Comparison of ENCODE assay signal across 15 cellular contexts in genomic region chr3:10648181-10648580, GRCh38.
DNase-seq lines count a peak whose midpoint lies in the region; ATAC-seq and TF ChIP-seq lines count a peak whose summit lies in the region.
"Had no signal": no experiment of that assay in that cellular context is flagged by ENCODE, and none has a peak within 500 bp of the region (broad histone marks: within the 10 kb centered on the region; RNA-seq: fewer than 3 reads in every experiment).

No MANE protein-coding gene starts in this region.

- no peaks in the 10 kb centered on the region for H3K9me3 Mint-ChIP-seq in type B pancreatic cell
- H3K9me3 Mint-ChIP-seq: H9 had no signal

- no peak overlapping the region for H3K4me3 Mint-ChIP-seq in type B pancreatic cell
- H3K4me3 Mint-ChIP-seq: CD8-positive, alpha-beta T cell; H9 had no signal

- H3K27ac Mint-ChIP-seq in type B pancreatic cell, result no peak overlapping the region
- H3K27ac Mint-ChIP-seq: CD8-positive, alpha-beta T cell; H9 had no signal

- H3K9me3 ChIP-seq in PC-3 (ENCODE audit: low read length), result no peaks in the 10 kb centered on the region
- H3K9me3 ChIP-seq in smooth muscle cell (replicated peaks; ENCODE audit: low read depth), result no peaks in the 10 kb centered on the region
- H3K9me3 ChIP-seq: A549, BE2C had no signal

- H3K4me2 ChIP-seq in PC-3 (ENCODE audit: low read length), result no peak overlapping the region
- no peak overlapping the region for H3K4me2 ChIP-seq in smooth muscle cell
- H3K4me2 ChIP-seq: A549 had no signal

- H3K4me1 ChIP-seq in PC-3 (ENCODE audit: insufficient read depth, low read length) (no peaks in the 10 kb centered on the region), smooth muscle cell (ENCODE audit: low read depth) (no peaks in the 10 kb centered on the region)
- H3K4me1 ChIP-seq: A549, BE2C had no signal

- ATAC-seq in PC-3, result no peak
- ATAC-seq: A549; CD8-positive, alpha-beta T cell had no signal

- H3K9ac ChIP-seq in PC-3 (ENCODE audit: low read length) (no peak overlapping the region), smooth muscle cell (ENCODE audit: low read depth) (no peak overlapping the region)

- CTCF ChIA-PET in PC-3 (lab: Charles Lee), result no interaction called here

- peaks cover 26% of the 10 kb centered on the region for H3K27me3 Mint-ChIP-seq in type B pancreatic cell

- no peaks in the 10 kb centered on the region for H3K79me2 ChIP-seq in PC-3 (ENCODE audit: low read length)
- no peaks in the 10 kb centered on the region for H3K79me2 ChIP-seq in smooth muscle cell (ENCODE audit: low read depth)

- no peak for TF ChIP-seq POLR2A in erythroblast (IDR thresholded peaks at IDR 0.05; ENCODE audit: low read length)

- POLR2A ChIA-PET in PC-3 (lab: Charles Lee; ENCODE audit: unreplicated experiment), result no interaction called here

- BruUV-seq in PC-3 (replicated peaks; lab: Mats Ljungman, UMichigan), result no TSS peak

- no peaks in the 10 kb centered on the region for H3K36me3 Mint-ChIP-seq in type B pancreatic cell
- H3K36me3 Mint-ChIP-seq: CD8-positive, alpha-beta T cell had no signal

- no peaks in the 10 kb centered on the region for H3K4me1 Mint-ChIP-seq in type B pancreatic cell (ENCODE audit: unreplicated experiment)
- H3K4me1 Mint-ChIP-seq: H9 had no signal

- DNase-seq in PC-3 (peak; percentile 41), mesenteric fat pad (ENCODE audit: low spot score) (peak; percentile 53), type B pancreatic cell (ENCODE audit: extremely low spot score, unreplicated experiment) (peak; percentile 51), erythroblast (lab: John Stamatoyannopoulos, UW) (no peak), smooth muscle cell (lab: John Stamatoyannopoulos, UW; ENCODE audit: unreplicated experiment) (no peak)
- DNase-seq: BE2C, COR-L47, DND-41, GDM1, GOT3, H9 had no signal

- intact Hi-C loops in PC-3 (cut with micrococcal nuclease), result no loop called here

- H3K36me3 ChIP-seq in PC-3 (ENCODE audit: low read depth, low read length) (no peaks in the 10 kb centered on the region), smooth muscle cell (ENCODE audit: low read depth) (no peaks in the 10 kb centered on the region)
- H3K36me3 ChIP-seq: BE2C had no signal

- no peak overlapping the region for H2AFZ ChIP-seq in PC-3 (ENCODE audit: low read length)
- no peak overlapping the region for H2AFZ ChIP-seq in smooth muscle cell (ENCODE audit: low read depth)

- H3K27me3 ChIP-seq in PC-3 (ENCODE audit: low read length) (peaks cover 59% of the 10 kb centered on the region), smooth muscle cell (ENCODE audit: low read depth) (peaks cover 20% of the 10 kb centered on the region)
- H3K27me3 ChIP-seq: BE2C had no signal

- no peaks in the 10 kb centered on the region for H3K9me2 ChIP-seq in PC-3 (replicated peaks; ENCODE audit: low read length)

- H3F3A ChIP-seq in PC-3 (ENCODE audit: low read length, unreplicated experiment), result no peaks in the 10 kb centered on the region
- H3F3A ChIP-seq in smooth muscle cell (ENCODE audit: low read depth), result no peaks in the 10 kb centered on the region

- 67 to 85% (median 72%) methylated on average over 4 of the region's 4 CpGs for WGBS in adipose tissue, 3 donors
- whole genome bisulfite sequencing in smooth muscle cell (ENCODE audit: low lambda C conversion rate), result 82% methylated on average over 4 of the region's 4 CpGs

- H3K27ac ChIP-seq in PC-3 (ENCODE audit: low read length) (no peak overlapping the region), adipose tissue (ENCODE audit: low read depth, low read length) (peak overlapping the region; percentile 25), smooth muscle cell (ENCODE audit: low read depth) (no peak overlapping the region)
- H3K27ac ChIP-seq: A549, C4-2B had no signal

- H4K20me1 ChIP-seq in PC-3 (ENCODE audit: low read length) (no peaks in the 10 kb centered on the region), smooth muscle cell (ENCODE audit: low read depth) (no peaks in the 10 kb centered on the region)

- TF ChIP-seq CTCF in PC-3 (conservative IDR thresholded peaks at IDR 0.05; ENCODE audit: low read depth, low read length), result no peak
- no peak for TF ChIP-seq CTCF in type B pancreatic cell (conservative IDR thresholded peaks at IDR 0.05)
- no peak for TF ChIP-seq CTCF in smooth muscle cell (IDR thresholded peaks at IDR 0.05; ENCODE audit: borderline replicate concordance, insufficient read depth, poor library complexity, severe bottlenecking)

- H3K4me3 ChIP-seq in PC-3 (ENCODE audit: low read length), result no peak overlapping the region
- no peak overlapping the region for H3K4me3 ChIP-seq in smooth muscle cell
- H3K4me3 ChIP-seq: A549 had no signal

Comparison
In these comparisons a context has a peak if more than half of its experiments do, and no peak if none do; other contexts are left out.
1. DNase-seq: peak in PC-3 (single experiment), mesenteric fat pad (single experiment) and type B pancreatic cell (single experiment); none in erythroblast (0 of 2) and smooth muscle cell (single experiment).